In genomic region chr14:33686856-33687255, GRCh38 we compare ENCODE assay signal across 18 cellular contexts.
DNase-seq lines count a peak whose midpoint lies in the region; ATAC-seq and TF ChIP-seq lines count a peak whose summit lies in the region.
"Had no signal": no experiment of that assay in that cellular context is flagged by ENCODE, and none has a peak within 500 bp of the region (broad histone marks: within the 10 kb centered on the region; RNA-seq: fewer than 3 reads in every experiment).

No MANE protein-coding gene starts in this region.

- peak overlapping the region; percentile 39 for H3K4me2 ChIP-seq in mesenchymal stem cell (ENCODE audit: low read length, poor library complexity, severe bottlenecking)
- H3K4me2 ChIP-seq: BLaER1, KMS-11 had no signal

- H3K4me3 Mint-ChIP-seq in chondrocyte (ENCODE audit: unreplicated experiment) = no peak overlapping the region
- H3K4me3 Mint-ChIP-seq: CD4-positive, alpha-beta memory T cell had no signal

- peaks cover 51% of the 10 kb centered on the region for H3K4me1 Mint-ChIP-seq in chondrocyte (ENCODE audit: low read depth)
- H3K4me1 Mint-ChIP-seq: CD4-positive, alpha-beta memory T cell had no signal

- peak overlapping the region; percentile 71 for H2BK5ac ChIP-seq in mesenchymal stem cell (ENCODE audit: low read depth, low read length, poor library complexity, severe bottlenecking)

- no peaks in the 10 kb centered on the region for H3K27me3 ChIP-seq in mesenchymal stem cell (ENCODE audit: control insufficient read depth in 1 of 2, insufficient read depth in 1 of 2, low read length in 2 of 2)
- H3K27me3 ChIP-seq: BLaER1 had no signal

- H3K18ac ChIP-seq in mesenchymal stem cell (ENCODE audit: low read depth in 1 of 2, low read length in 2 of 2) = no peak overlapping the region

- no peak overlapping the region for H3K4ac ChIP-seq in mesenchymal stem cell (ENCODE audit: low read depth in 1 of 2, low read length in 2 of 2)

- H3K79me1 ChIP-seq in mesenchymal stem cell (replicated peaks; ENCODE audit: low read length, poor library complexity, severe bottlenecking) = no peaks in the 10 kb centered on the region

- H2BK120ac ChIP-seq in mesenchymal stem cell (ENCODE audit: low read depth, low read length) = no peak overlapping the region

- peak overlapping the region; percentile 85 for H2AK5ac ChIP-seq in mesenchymal stem cell (ENCODE audit: low read length, severe bottlenecking)

- H3K9me3 Mint-ChIP-seq in chondrocyte (ENCODE audit: low read depth) = no peaks in the 10 kb centered on the region

- WGBS in mesenchymal stem cell = 94% methylated on average over 2 of the region's 4 CpGs

- in situ Hi-C loops in Caki2 (cut with HindIII; ENCODE audit: low pct_unique_long_range_greater_than_20kb, low sequenced_read_pairs) = no loop called here
- in situ Hi-C loops in G401 (cut with HindIII; ENCODE audit: low sequenced_read_pairs) = no loop called here

- H3K27ac Mint-ChIP-seq in chondrocyte (ENCODE audit: unreplicated experiment) = peak overlapping the region; percentile 66
- H3K27ac Mint-ChIP-seq: CD4-positive, alpha-beta memory T cell had no signal

- peak overlapping the region; percentile 97 for H3K27ac ChIP-seq in mesenchymal stem cell (ENCODE audit: low read length, poor library complexity, severe bottlenecking)
- H3K27ac ChIP-seq: BLaER1, KMS-11 had no signal

- no peak for TF ChIP-seq CTCF in chondrocyte (IDR thresholded peaks at IDR 0.05)

- H3K23ac ChIP-seq in mesenchymal stem cell (ENCODE audit: low read length in 2 of 2) = no peak overlapping the region

- H2AFZ ChIP-seq in mesenchymal stem cell (ENCODE audit: low read depth, low read length) = no peak overlapping the region

- no peak overlapping the region for H3K9ac ChIP-seq in mesenchymal stem cell (ENCODE audit: low read length)
- H3K9ac ChIP-seq: BLaER1, KMS-11 had no signal

- no peak overlapping the region for H2BK15ac ChIP-seq in mesenchymal stem cell (ENCODE audit: low read depth, poor library complexity, severe bottlenecking)

- no peaks in the 10 kb centered on the region for H3K36me3 Mint-ChIP-seq in chondrocyte (ENCODE audit: low read depth)
- H3K36me3 Mint-ChIP-seq: CD4-positive, alpha-beta memory T cell had no signal

- H3K14ac ChIP-seq in mesenchymal stem cell (ENCODE audit: low read length in 2 of 2) = no peak overlapping the region

- no peaks in the 10 kb centered on the region for H3K9me3 ChIP-seq in mesenchymal stem cell (ENCODE audit: control insufficient read depth, low read length)
- H3K9me3 ChIP-seq: BLaER1 had no signal

- no peaks in the 10 kb centered on the region for H3K36me3 ChIP-seq in mesenchymal stem cell (ENCODE audit: control insufficient read depth in 1 of 2, insufficient read depth in 2 of 2, low read depth in 1 of 2, low read length in 2 of 2)
- H3K36me3 ChIP-seq: BLaER1 had no signal

- peaks cover 8% of the 10 kb centered on the region for H3K4me1 ChIP-seq in mesenchymal stem cell (ENCODE audit: control insufficient read depth, insufficient read depth, low read depth, low read length)
- H3K4me1 ChIP-seq: BLaER1 had no signal

- H2BK12ac ChIP-seq in mesenchymal stem cell (ENCODE audit: low read length in 2 of 2) = no peak overlapping the region

- no peak overlapping the region for H4K8ac ChIP-seq in mesenchymal stem cell (ENCODE audit: low read length)

- peak; percentile 69 for DNase-seq in Caki2 (ENCODE audit: low read depth)
- DNase-seq in RPMI7951 (ENCODE audit: low read depth) = peak; percentile 50
- no peak for DNase-seq in chondrocyte (ENCODE audit: low spot score)
- no peak for DNase-seq in mesenchymal stem cell
- DNase-seq in stimulated activated CD4-positive, alpha-beta T cell treated with anti-CD3 and anti-CD28 coated beads, Interleukin-4, amount 100 ng/mL, for 4 hours = no peak
- DNase-seq in G401 (ENCODE audit: low spot score) = no peak
- DNase-seq: Calu3; CD4-positive, alpha-beta memory T cell; H7; NCI-H1417; NCI-H187; NCI-H2107; NCI-H510A; NCI-H774 had no signal

- no peak for ATAC-seq in GM18520 (IDR thresholded peaks at IDR 0.05; ENCODE audit: unreplicated experiment)
- no peak for ATAC-seq in GM18868 (IDR thresholded peaks at IDR 0.05; ENCODE audit: unreplicated experiment)

- no peak overlapping the region for H4K91ac ChIP-seq in mesenchymal stem cell (ENCODE audit: low read length)

- H3K27me3 Mint-ChIP-seq in chondrocyte (ENCODE audit: low read depth) = no peaks in the 10 kb centered on the region

- no peak overlapping the region for H3K4me3 ChIP-seq in mesenchymal stem cell (ENCODE audit: insufficient read depth in 1 of 2, low read depth in 1 of 2, low read length in 2 of 2)
- H3K4me3 ChIP-seq: BLaER1 had no signal

Comparison
In these comparisons a context has a peak if more than half of its experiments do, and no peak if none do; other contexts are left out.
1. DNase-seq: peak in Caki2 (single experiment) and RPMI7951 (single experiment); none in chondrocyte (single experiment), mesenchymal stem cell (single experiment), stimulated activated CD4-positive, alpha-beta T cell treated with anti-CD3 and anti-CD28 coated beads, Interleukin-4, amount 100 ng/mL, for 4 hours (0 of 2) and G401 (single experiment).